Comparison of ENCODE assay signal across 8 cellular contexts in the genomic region with DNA sequence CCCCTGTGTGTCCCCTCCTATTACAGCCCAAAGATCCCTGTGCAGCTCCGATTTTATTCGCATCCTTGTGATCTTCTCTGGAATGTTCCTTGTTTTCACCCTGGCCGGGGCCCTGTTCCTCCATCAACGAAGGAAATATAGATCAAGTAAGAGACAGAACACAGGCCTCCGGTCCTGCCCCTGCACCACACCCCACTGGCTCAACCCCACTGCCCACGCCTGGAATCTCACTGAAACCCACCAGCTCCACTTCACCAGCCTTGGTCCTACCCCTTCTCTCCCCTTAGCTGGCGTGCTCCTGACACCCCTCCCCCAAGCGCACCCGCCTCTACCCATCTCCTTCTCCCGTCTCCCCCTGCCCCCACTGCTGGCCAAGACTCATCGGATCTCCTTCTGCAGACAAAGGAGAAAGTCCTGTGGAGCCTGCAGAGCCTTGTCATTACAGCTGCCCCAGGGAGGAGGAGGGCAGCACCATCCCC. TPM values are rescaled to one million over a fixed set of nuclear protein-coding genes. Genes with fewer than 3 reads are reported as not detected.
DNase-seq lines count a peak whose midpoint lies in the region; ATAC-seq and TF ChIP-seq lines count a peak whose summit lies in the region.

No MANE protein-coding gene starts in this region.

- no peaks in the 10 kb centered on the region for H3K27me3 Mint-ChIP-seq in activated naive CD8-positive, alpha-beta T cell treated with anti-CD3 and anti-CD28 coated beads, Interleukin-2, amount 10 ng/mL, durations not matched to agents 7 days and 5 days
- no peaks in the 10 kb centered on the region for H3K27me3 Mint-ChIP-seq in stimulated activated naive B cell treated with anti-CD40 and anti-IgM and Interleukin-4, amounts not matched to agents 10 μg/mL and 1 μg/mL and 100 μg/mL, for 72 hours

- peaks cover 50% of the 10 kb centered on the region for H3K36me3 Mint-ChIP-seq in activated naive CD8-positive, alpha-beta T cell treated with anti-CD3 and anti-CD28 coated beads, Interleukin-2, amount 10 ng/mL, durations not matched to agents 7 days and 5 days
- H3K36me3 Mint-ChIP-seq in stimulated activated naive B cell treated with anti-CD40 and anti-IgM and Interleukin-4, amounts not matched to agents 10 μg/mL and 1 μg/mL and 100 μg/mL, for 72 hours, result peaks cover 47 to 62% of the 10 kb centered on the region in 2 donors

- H3K27me3 ChIP-seq in SK-N-SH (ENCODE audit: insufficient read depth), result no peaks in the 10 kb centered on the region
- no peaks in the 10 kb centered on the region for H3K27me3 ChIP-seq in iPS-20b (ENCODE audit: insufficient read depth, low read length)

- no peaks in the 10 kb centered on the region for H3K9me3 Mint-ChIP-seq in activated naive CD8-positive, alpha-beta T cell treated with anti-CD3 and anti-CD28 coated beads, Interleukin-2, amount 10 ng/mL, durations not matched to agents 7 days and 5 days
- no peaks in the 10 kb centered on the region for H3K9me3 Mint-ChIP-seq in stimulated activated naive B cell treated with anti-CD40 and anti-IgM and Interleukin-4, amounts not matched to agents 10 μg/mL and 1 μg/mL and 100 μg/mL, for 72 hours

- H3K4me1 ChIP-seq in SK-N-SH (ENCODE audit: control insufficient read depth in 1 of 2, insufficient read depth in 2 of 2, low read depth in 1 of 2, low read length in 1 of 2) (peaks cover 11 to 29% of the 10 kb centered on the region in 2 experiments; a peak in 2 of 4 replicates), iPS-20b (ENCODE audit: insufficient read depth, low read length) (peaks cover 30% of the 10 kb centered on the region)

- H3K4me3 ChIP-seq in SK-N-SH (ENCODE audit: low read depth in 2 of 2, low read length in 1 of 2) (peak overlapping the region; percentile 63 to 69), iPS-20b (ENCODE audit: low read length) (peak overlapping the region; percentile 57)

- no peaks in the 10 kb centered on the region for H4K20me1 ChIP-seq in SK-N-SH (ENCODE audit: insufficient read depth)

- peak overlapping the region; percentile 98 for H3K4me3 Mint-ChIP-seq in activated naive CD8-positive, alpha-beta T cell treated with anti-CD3 and anti-CD28 coated beads, Interleukin-2, amount 10 ng/mL, durations not matched to agents 7 days and 5 days
- H3K4me3 Mint-ChIP-seq in stimulated activated naive B cell treated with anti-CD40 and anti-IgM and Interleukin-4, amounts not matched to agents 10 μg/mL and 1 μg/mL and 100 μg/mL, for 72 hours, result peak overlapping the region; percentile 98 to 100

- TF ChIP-seq EP300 in SK-N-SH (IDR thresholded peaks at IDR 0.05; ENCODE audit: borderline replicate concordance in 1 of 2, low read depth in 1 of 2, low read length in 1 of 2), result no peak

- POLR2A ChIA-PET in SK-N-SH (lab: Yijun Ruan, JAX), result interaction anchor here (1.5 to 3.3 kb wide), 4 partner anchors 13 to 84 kb away, joined by 5 to 19 read pairs (median 8); a partner anchor contains a TSS
- POLR2A ChIA-PET in activated naive CD8-positive, alpha-beta T cell treated with anti-CD3 and anti-CD28 coated beads, Interleukin-2, amount 10 ng/mL, durations not matched to agents 7 days and 5 days (lab: Charles Lee), result interaction anchor here (0.8 to 5.1 kb wide), 17 partner anchors 7 to 115 kb away, joined by 3 to 151 read pairs (median 14); a partner anchor contains a TSS

- no peaks in the 10 kb centered on the region for H3K9me3 ChIP-seq in SK-N-SH
- H3K9me3 ChIP-seq in iPS-20b (ENCODE audit: insufficient read depth, low read depth, low read length), result no peaks in the 10 kb centered on the region

- no peaks in the 10 kb centered on the region for H3K79me2 ChIP-seq in SK-N-SH (ENCODE audit: insufficient read depth)

- H3F3A ChIP-seq in SK-N-SH (replicated peaks; ENCODE audit: insufficient read depth), result peaks cover 10% of the 10 kb centered on the region

- CTCF ChIA-PET in SK-N-SH (lab: Yijun Ruan, JAX), result interaction anchor here (0.7 to 5.2 kb wide), 7 partner anchors 13 to 87 kb away, joined by 3 to 33 read pairs (median 3); a partner anchor contains a TSS

- DNase-seq in SK-N-SH (no peak), 8988T (no peak), SKM-1 (lab: John Stamatoyannopoulos, UW; ENCODE audit: unreplicated experiment) (no peak)
- peak; percentile 61 for DNase-seq in activated naive CD8-positive, alpha-beta T cell treated with anti-CD3 and anti-CD28 coated beads, Interleukin-2, amount 10 ng/mL, durations not matched to agents 7 days and 5 days
- DNase-seq in stimulated activated naive B cell treated with anti-CD40 and anti-IgM and Interleukin-4, amounts not matched to agents 10 μg/mL and 1 μg/mL and 100 μg/mL, for 72 hours, result no peak

- no peaks in the 10 kb centered on the region for H3K9me2 ChIP-seq in SK-N-SH

- H3K36me3 ChIP-seq in SK-N-SH (replicated peaks in 1 of 2; ENCODE audit: control insufficient read depth in 1 of 2, insufficient read depth in 2 of 2, low read length in 1 of 2) (peaks cover 0 to 3% of the 10 kb centered on the region in 2 experiments), iPS-20b (ENCODE audit: insufficient read depth, low read depth, low read length) (no peaks in the 10 kb centered on the region)

- no peak for TF ChIP-seq RAD21 in SK-N-SH (IDR thresholded peaks at IDR 0.05; ENCODE audit: low read length)

- H3K9ac ChIP-seq in SK-N-SH (peak overlapping the region; percentile 81), iPS-20b (ENCODE audit: low read depth, low read length) (peak overlapping the region; percentile 79)

- no peak for TF ChIP-seq CTCF in SK-N-SH (IDR thresholded peaks at IDR 0.05)

- H3K27ac ChIP-seq in SK-N-SH (ENCODE audit: low read depth in 2 of 2, low read length in 1 of 2) (peak overlapping the region; percentile 85 to 91; a peak in 3 of 4 replicates), iPS-20b (ENCODE audit: low read length) (peak overlapping the region; percentile 93)

- H2AFZ ChIP-seq in SK-N-SH (ENCODE audit: low read depth), result peak overlapping the region; percentile 90

- 39% methylated on average over 11 of the region's 11 CpGs for WGBS in SK-N-SH (ENCODE audit: low lambda C conversion rate)

- H3K4me2 ChIP-seq in SK-N-SH, result peak overlapping the region; percentile 86

- ATAC-seq in SK-N-SH treated with all-trans-retinoic acid at 6 μM for 48 hours (no peak), HG02870 (IDR thresholded peaks at IDR 0.05; ENCODE audit: unreplicated experiment) (no peak)
- ATAC-seq in activated naive CD8-positive, alpha-beta T cell treated with anti-CD3 and anti-CD28 coated beads, Interleukin-2, amount 10 ng/mL, durations not matched to agents 7 days and 5 days (ENCODE audit: low read depth), result no peak
- peak; percentile 2 to 15 for ATAC-seq in stimulated activated naive B cell treated with anti-CD40 and anti-IgM and Interleukin-4, amounts not matched to agents 10 μg/mL and 1 μg/mL and 100 μg/mL, for 72 hours (replicated peaks)

- H3K4me1 Mint-ChIP-seq in activated naive CD8-positive, alpha-beta T cell treated with anti-CD3 and anti-CD28 coated beads, Interleukin-2, amount 10 ng/mL, durations not matched to agents 7 days and 5 days, result peaks cover 52% of the 10 kb centered on the region
- peaks cover 52 to 76% of the 10 kb centered on the region in 2 donors for H3K4me1 Mint-ChIP-seq in stimulated activated naive B cell treated with anti-CD40 and anti-IgM and Interleukin-4, amounts not matched to agents 10 μg/mL and 1 μg/mL and 100 μg/mL, for 72 hours

- peak overlapping the region; percentile 98 for H3K27ac Mint-ChIP-seq in activated naive CD8-positive, alpha-beta T cell treated with anti-CD3 and anti-CD28 coated beads, Interleukin-2, amount 10 ng/mL, durations not matched to agents 7 days and 5 days
- peak overlapping the region; percentile 99 for H3K27ac Mint-ChIP-seq in stimulated activated naive B cell treated with anti-CD40 and anti-IgM and Interleukin-4, amounts not matched to agents 10 μg/mL and 1 μg/mL and 100 μg/mL, for 72 hours

TF ChIP-seq in SK-N-SH, 30 proteins besides CTCF, POLR2A, EP300 and RAD21 (continues in another document):
- TF ChIP-seq NFIC (IDR thresholded peaks at IDR 0.05; ENCODE audit: borderline replicate concordance), result no peak
- TF ChIP-seq CHD2 (IDR thresholded peaks at IDR 0.05; ENCODE audit: low read length, partially characterized antibody), result peak; percentile 21

RNA-seq across cellular contexts. Expression of a gene that starts 0.9 kb away (rescaled TPM):
- polyA plus RNA-seq in SK-N-SH (2012; rRNA removed), result 24.1 and 26.0 TPM in 2 replicates
- polyA plus RNA-seq in SK-N-SH (2012; cell fraction: cytosol; rRNA removed), result 11.0 and 15.8 TPM in 2 replicates
- polyA plus RNA-seq in SK-N-SH (2012; cell fraction: nucleus; rRNA removed), result 33.9 and 51.7 TPM in 2 replicates
- 10 to 100 TPM; 49.4 to 50.1 TPM for total RNA-seq in activated naive CD8-positive, alpha-beta T cell treated with anti-CD3 and anti-CD28 coated beads, Interleukin-2, amount 10 ng/mL, durations not matched to agents 7 days and 5 days

RNA-seq across cellular contexts. Expression of a gene that starts 6.2 kb away (rescaled TPM):
- not detected in 2 replicates for polyA plus RNA-seq in SK-N-SH (2012; rRNA removed)
- polyA plus RNA-seq in SK-N-SH (2012; cell fraction: cytosol; rRNA removed), result not detected in 2 replicates
- polyA plus RNA-seq in SK-N-SH (2012; cell fraction: nucleus; rRNA removed), result not detected in 2 replicates
- total RNA-seq in activated naive CD8-positive, alpha-beta T cell treated with anti-CD3 and anti-CD28 coated beads, Interleukin-2, amount 10 ng/mL, durations not matched to agents 7 days and 5 days, result 100 to 1,000 TPM; 152 to 158 TPM

RNA-seq across cellular contexts. Expression of a gene that starts 19.6 kb away (rescaled TPM):
- polyA plus RNA-seq in SK-N-SH (2012; rRNA removed), result 36.8 and 48.9 TPM in 2 replicates
- 21.1 and 21.3 TPM in 2 replicates for polyA plus RNA-seq in SK-N-SH (2012; cell fraction: cytosol; rRNA removed)
- 137 and 179 TPM in 2 replicates for polyA plus RNA-seq in SK-N-SH (2012; cell fraction: nucleus; rRNA removed)
- total RNA-seq in activated naive CD8-positive, alpha-beta T cell treated with anti-CD3 and anti-CD28 coated beads, Interleukin-2, amount 10 ng/mL, durations not matched to agents 7 days and 5 days, result 10 to 100 TPM; 65.5 to 72.1 TPM

RNA-seq across cellular contexts. Expression of a gene that starts 42.2 kb away (rescaled TPM):
- 189 and 195 TPM in 2 replicates for polyA plus RNA-seq in SK-N-SH (2012; rRNA removed)
- polyA plus RNA-seq in SK-N-SH (2012; cell fraction: cytosol; rRNA removed), result 238 and 299 TPM in 2 replicates
- 53.6 and 63.7 TPM in 2 replicates for polyA plus RNA-seq in SK-N-SH (2012; cell fraction: nucleus; rRNA removed)
- total RNA-seq in activated naive CD8-positive, alpha-beta T cell treated with anti-CD3 and anti-CD28 coated beads, Interleukin-2, amount 10 ng/mL, durations not matched to agents 7 days and 5 days, result 100 to 1,000 TPM; 169 to 170 TPM

RNA-seq across cellular contexts. Expression of a gene that starts 43.0 kb away (rescaled TPM):
- 39.8 and 46.9 TPM in 2 replicates for polyA plus RNA-seq in SK-N-SH (2012; rRNA removed)
- 27.2 and 35.7 TPM in 2 replicates for polyA plus RNA-seq in SK-N-SH (2012; cell fraction: cytosol; rRNA removed)
- 46.2 and 57.3 TPM in 2 replicates for polyA plus RNA-seq in SK-N-SH (2012; cell fraction: nucleus; rRNA removed)
- total RNA-seq in activated naive CD8-positive, alpha-beta T cell treated with anti-CD3 and anti-CD28 coated beads, Interleukin-2, amount 10 ng/mL, durations not matched to agents 7 days and 5 days, result 100 to 1,000 TPM; 147 to 157 TPM

Comparison
In these comparisons a context has a peak if more than half of its experiments do, and no peak if none do; other contexts are left out.
1. ATAC-seq: peak in stimulated activated naive B cell treated with anti-CD40 and anti-IgM and Interleukin-4, amounts not matched to agents 10 μg/mL and 1 μg/mL and 100 μg/mL, for 72 hours (2 of 2); none in SK-N-SH treated with all-trans-retinoic acid at 6 μM for 48 hours (single experiment), activated naive CD8-positive, alpha-beta T cell treated with anti-CD3 and anti-CD28 coated beads, Interleukin-2, amount 10 ng/mL, durations not matched to agents 7 days and 5 days (single experiment) and HG02870 (single experiment).